4 cellular contexts compared by ENCODE assay signal in genomic region chr15:57885435-57885834, GRCh38.
"Had no signal": no experiment of that assay in that cellular context is flagged by ENCODE, and none has a peak within 500 bp of the region (broad histone marks: within the 10 kb centered on the region; RNA-seq: fewer than 3 reads in every experiment).

No MANE protein-coding gene starts in this region.

- H3K4me3 ChIP-seq: K562 had no signal

- H3K27ac ChIP-seq: HL-60 had no signal

- ATAC-seq: HepG2, K562 had no signal

- DNase-seq: IMR-90 had no signal
